In the genomic region with DNA sequence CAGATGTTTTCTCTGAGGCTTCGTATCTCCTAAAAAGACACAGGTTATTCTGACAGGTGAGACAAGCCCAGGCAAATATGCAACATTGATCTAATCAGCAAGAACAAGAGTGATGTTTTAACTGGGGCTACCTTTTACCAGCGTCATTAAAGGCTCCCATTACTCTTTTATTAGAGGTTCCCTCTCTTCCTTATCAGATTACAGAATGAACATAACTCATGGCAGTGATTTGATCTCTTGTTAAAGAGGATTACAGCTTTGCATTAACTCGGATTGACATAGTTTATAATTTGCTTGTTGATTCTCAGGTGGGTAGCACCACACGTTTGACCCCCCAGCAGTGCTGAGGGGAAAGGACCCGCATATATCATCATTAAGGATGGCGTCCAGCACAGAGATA, we compare ENCODE assay signal across 12 cellular contexts.
"Had no signal": no experiment of that assay in that cellular context is flagged by ENCODE, and none has a peak within 500 bp of the region (broad histone marks: within the 10 kb centered on the region; RNA-seq: fewer than 3 reads in every experiment).

No MANE protein-coding gene starts in this region.

- H3K4me1 ChIP-seq: lower lobe of right lung, upper lobe of left lung had no signal

- H3K27ac Mint-ChIP-seq: activated CD4-positive, alpha-beta memory T cell treated with anti-CD3 and anti-CD28 coated beads for 36 hours; activated naive CD8-positive, alpha-beta T cell treated with anti-CD3 and anti-CD28 coated beads, Interleukin-2, amount 10 ng/mL, durations not matched to agents 7 days and 5 days had no signal

- H3K9me3 Mint-ChIP-seq: activated CD4-positive, alpha-beta memory T cell treated with anti-CD3 and anti-CD28 coated beads for 36 hours; activated naive CD8-positive, alpha-beta T cell treated with anti-CD3 and anti-CD28 coated beads, Interleukin-2, amount 10 ng/mL, durations not matched to agents 7 days and 5 days; activated T-cell treated with anti-CD3 and anti-CD28 coated beads, Interleukin-2, amount 50 U/mL, for 4 hours; immature natural killer cell; naive B cell had no signal

- ATAC-seq: activated T-cell treated with anti-CD3 and anti-CD28 coated beads, Interleukin-2, amount 50 U/mL, for 4 hours; lower lobe of right lung; right cardiac atrium had no signal

- H3K27ac ChIP-seq: lower lobe of right lung, upper lobe of left lung had no signal

- DNase-seq: activated CD4-positive, alpha-beta memory T cell treated with anti-CD3 and anti-CD28 coated beads for 36 hours; activated naive CD8-positive, alpha-beta T cell treated with anti-CD3 and anti-CD28 coated beads, Interleukin-2, amount 10 ng/mL, durations not matched to agents 7 days and 5 days; activated T-cell treated with anti-CD3 and anti-CD28 coated beads, Interleukin-2, amount 50 U/mL, for 4 hours; anterior cingulate cortex; immature natural killer cell; lower lobe of right lung; naive B cell; occipital lobe; right cardiac atrium; stimulated activated naive CD4-positive, alpha-beta T cell; upper lobe of left lung had no signal

- H3K4me3 ChIP-seq: lower lobe of right lung, upper lobe of left lung had no signal

- H3K9me3 ChIP-seq: lower lobe of right lung, upper lobe of left lung had no signal

- H3K4me1 Mint-ChIP-seq: naive B cell had no signal

- H3K27me3 Mint-ChIP-seq: activated CD4-positive, alpha-beta memory T cell treated with anti-CD3 and anti-CD28 coated beads for 36 hours; activated naive CD8-positive, alpha-beta T cell treated with anti-CD3 and anti-CD28 coated beads, Interleukin-2, amount 10 ng/mL, durations not matched to agents 7 days and 5 days; naive B cell; progenitor cell of endocrine pancreas had no signal

- H3K4me3 Mint-ChIP-seq: activated CD4-positive, alpha-beta memory T cell treated with anti-CD3 and anti-CD28 coated beads for 36 hours; activated naive CD8-positive, alpha-beta T cell treated with anti-CD3 and anti-CD28 coated beads, Interleukin-2, amount 10 ng/mL, durations not matched to agents 7 days and 5 days; activated T-cell treated with anti-CD3 and anti-CD28 coated beads, Interleukin-2, amount 50 U/mL, for 4 hours; immature natural killer cell; naive B cell had no signal

- H3K27me3 ChIP-seq: upper lobe of left lung had no signal
